Comparison of ENCODE assay signal across 8 cellular contexts in the genomic region with DNA sequence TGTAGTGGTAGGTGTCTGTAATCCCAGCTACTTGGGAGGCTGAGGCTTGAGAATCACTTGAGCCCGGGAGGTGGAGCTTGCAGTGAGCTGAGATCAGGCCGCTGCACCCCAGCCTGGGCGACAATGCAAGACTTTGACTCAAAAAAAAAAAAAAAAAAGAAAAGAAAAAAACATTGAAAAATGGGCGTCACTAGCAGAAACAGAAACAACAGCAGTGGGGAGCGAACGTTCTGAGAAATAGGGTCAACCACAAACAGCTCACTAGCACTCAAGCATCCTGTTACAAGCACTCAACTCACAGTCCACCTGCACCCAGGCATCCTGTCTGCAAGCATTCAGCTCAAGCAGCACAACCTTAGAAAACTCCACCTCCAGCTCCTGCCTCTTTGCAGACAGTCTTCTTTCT. TPM values are rescaled to one million over a fixed set of nuclear protein-coding genes. Genes with fewer than 3 reads are reported as not detected.
DNase-seq lines count a peak whose midpoint lies in the region; ATAC-seq and TF ChIP-seq lines count a peak whose summit lies in the region.

No MANE protein-coding gene starts in this region.

- DNase-seq in GM12865 (ENCODE audit: low read depth) (peak; percentile 98), germinal center (ENCODE audit: low spot score) (peak; percentile 73), pons (ENCODE audit: low spot score) (no peak), smooth muscle cell (lab: John Stamatoyannopoulos, UW; ENCODE audit: unreplicated experiment) (no peak)
- DNase-seq in activated CD4-positive, alpha-beta T cell treated with anti-CD3 and anti-CD28 coated beads for 24 hours (ENCODE audit: low read depth in 2 of 2), result peak; percentile 47 to 59
- DNase-seq in stimulated activated naive CD8-positive, alpha-beta T cell treated with anti-CD3 and anti-CD28 coated beads, Interleukin-15, Interleukin-2, amounts not matched to agents 100 U/mL and 50 U/mL, for 24 hours, result peak; percentile 58

- no peak overlapping the region for H3K4me2 ChIP-seq in smooth muscle cell

- H3K4me1 ChIP-seq in smooth muscle cell (ENCODE audit: low read depth), result peaks cover 4% of the 10 kb centered on the region

- H3K9ac ChIP-seq in smooth muscle cell (ENCODE audit: low read depth), result no peak overlapping the region

- H3K27me3 ChIP-seq in smooth muscle cell (ENCODE audit: low read depth), result no peaks in the 10 kb centered on the region

- H3K4me3 ChIP-seq in GM12865 (ENCODE audit: low read depth, low read length), result no peak overlapping the region
- H3K4me3 ChIP-seq in smooth muscle cell, result no peak overlapping the region

- no peak overlapping the region for H2AFZ ChIP-seq in smooth muscle cell (ENCODE audit: low read depth)

- H3K27ac ChIP-seq in KOPT-K1 (ENCODE audit: low read depth, low read length, poor library complexity, severe bottlenecking), result peak overlapping the region; percentile 99
- no peak overlapping the region for H3K27ac ChIP-seq in smooth muscle cell (ENCODE audit: low read depth)

- H3K36me3 ChIP-seq in KOPT-K1 (ENCODE audit: insufficient read depth, low read length) (peaks cover 56% of the 10 kb centered on the region), smooth muscle cell (ENCODE audit: low read depth) (no peaks in the 10 kb centered on the region)

- H4K20me1 ChIP-seq in smooth muscle cell (ENCODE audit: low read depth), result no peaks in the 10 kb centered on the region

- H3K9me3 ChIP-seq in KOPT-K1 (ENCODE audit: insufficient read depth, low read length, poor library complexity, severe bottlenecking), result no peaks in the 10 kb centered on the region
- no peaks in the 10 kb centered on the region for H3K9me3 ChIP-seq in smooth muscle cell (replicated peaks; ENCODE audit: low read depth)

- H3K79me2 ChIP-seq in smooth muscle cell (ENCODE audit: low read depth), result no peaks in the 10 kb centered on the region

- H3F3A ChIP-seq in smooth muscle cell (ENCODE audit: low read depth), result no peaks in the 10 kb centered on the region

- TF ChIP-seq CTCF in GM12865 (IDR thresholded peaks at IDR 0.05; ENCODE audit: insufficient read depth, low read depth, low read length, missing control alignments), result no peak
- TF ChIP-seq CTCF in smooth muscle cell (IDR thresholded peaks at IDR 0.05; ENCODE audit: borderline replicate concordance, insufficient read depth, poor library complexity, severe bottlenecking), result no peak

- ATAC-seq in GM21576 (IDR thresholded peaks at IDR 0.05; ENCODE audit: unreplicated experiment), result peak; percentile 94
- ATAC-seq in stimulated activated naive CD8-positive, alpha-beta T cell treated with anti-CD3 and anti-CD28 coated beads, Interleukin-15, Interleukin-2, amounts not matched to agents 100 U/mL and 50 U/mL, for 24 hours, result peak; percentile 97

- 75% methylated on average over 6 of the region's 6 CpGs for WGBS in smooth muscle cell (ENCODE audit: low lambda C conversion rate)

RNA-seq across cellular contexts. Expression of gene TRIM14, which starts 17.2 kb away (rescaled TPM):
- total RNA-seq in smooth muscle cell, result 0.40 and 1.2 TPM in 2 replicates
- 2.5 and 3.0 TPM in 2 replicates for polyA plus RNA-seq in smooth muscle cell

RNA-seq across cellular contexts. Expression of gene NANS, which starts 45.3 kb away (rescaled TPM):
- 59.4 and 73.6 TPM in 2 replicates for total RNA-seq in smooth muscle cell
- 106 and 117 TPM in 2 replicates for polyA plus RNA-seq in smooth muscle cell

Comparison
In these comparisons a context has a peak if more than half of its experiments do, and no peak if none do; other contexts are left out.
1. DNase-seq: peak in GM12865 (single experiment), activated CD4-positive, alpha-beta T cell treated with anti-CD3 and anti-CD28 coated beads for 24 hours (2 of 2), germinal center (single experiment) and stimulated activated naive CD8-positive, alpha-beta T cell treated with anti-CD3 and anti-CD28 coated beads, Interleukin-15, Interleukin-2, amounts not matched to agents 100 U/mL and 50 U/mL, for 24 hours (single experiment); none in pons (single experiment) and smooth muscle cell (single experiment).